ENCODE assay signal across 8 cellular contexts in the genomic region with DNA sequence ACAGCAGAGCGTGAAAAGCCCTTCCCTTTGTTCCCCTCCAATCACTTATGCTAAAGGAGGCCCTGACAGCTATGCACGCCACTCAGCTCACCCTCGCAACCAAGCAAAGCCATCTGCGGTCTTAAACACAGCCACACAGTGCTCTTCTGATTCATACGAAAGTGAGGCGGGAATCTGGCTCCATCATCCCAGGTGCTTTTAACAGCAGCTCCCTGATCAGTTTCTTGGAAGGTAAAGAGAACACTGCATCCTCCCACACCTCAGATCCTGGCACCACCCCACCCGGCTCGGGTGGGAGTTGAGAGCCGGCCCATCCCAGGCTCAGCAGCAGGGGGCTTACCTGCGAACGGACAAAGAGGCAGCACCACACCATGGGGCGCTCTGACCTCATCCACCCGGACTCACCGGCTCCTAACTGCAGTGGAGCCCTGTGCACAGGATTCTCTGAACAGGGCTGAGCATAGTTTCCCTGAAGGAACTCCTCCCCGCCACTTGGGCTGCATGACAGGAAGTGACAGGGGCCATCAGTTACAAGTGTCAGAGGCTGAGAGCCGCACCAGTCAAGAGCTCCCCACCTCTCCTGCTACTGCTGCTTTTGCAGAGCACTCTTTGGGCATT.
A peak's percentile ranks its signal among the peaks of the same experiment; 100 is the strongest.
DNase-seq lines count a peak whose midpoint lies in the region; ATAC-seq and TF ChIP-seq lines count a peak whose summit lies in the region.

No MANE protein-coding gene starts in this region.

- peak; percentile 18 for TF ChIP-seq CTCF in DOHH2 (IDR thresholded peaks at IDR 0.05; ENCODE audit: low read depth, low read length, poor library complexity, severe bottlenecking)

- H3K4me3 ChIP-seq in DOHH2 (ENCODE audit: low read length): peak overlapping the region; percentile 77

- peak overlapping the region; percentile 81 for H3K27ac ChIP-seq in DOHH2 (ENCODE audit: low read depth, low read length)

- H3K27me3 ChIP-seq in DOHH2 (ENCODE audit: control insufficient read depth, low read length): no peaks in the 10 kb centered on the region

- peak overlapping the region; percentile 96 for H3K4me2 ChIP-seq in DOHH2 (ENCODE audit: low read length)

- ATAC-seq in GM21717 (IDR thresholded peaks at IDR 0.05; ENCODE audit: unreplicated experiment): peak; percentile 35

- H3F3A ChIP-seq in DOHH2 (ENCODE audit: control insufficient read depth, insufficient read depth): peaks cover 22% of the 10 kb centered on the region

- H3K4me1 ChIP-seq in DOHH2 (ENCODE audit: control insufficient read depth, low read length): peaks cover 62% of the 10 kb centered on the region

- no peaks in the 10 kb centered on the region for H3K9me3 ChIP-seq in DOHH2 (ENCODE audit: control insufficient read depth, insufficient read depth, low read length)

- DNase-seq in NCI-H1417 (lab: John Stamatoyannopoulos, UW) (peak; percentile 69 to 77 (median 72)), islet precursor cell (peak; percentile 80), EL (no peak), superior temporal gyrus (ENCODE audit: extremely low spot score) (no peak)
- DNase-seq in activated CD8-positive, alpha-beta memory T cell treated with anti-CD3 and anti-CD28 coated beads, Interleukin-2, amount 50 U/mL, for 24 hours (ENCODE audit: extremely low read depth): peak; percentile 60
- DNase-seq in stimulated activated CD8-positive, alpha-beta memory T cell treated with anti-CD3 and anti-CD28 coated beads, Interleukin-4, amount 100 ng/mL, for 48 hours: peak; percentile 78

- no peaks in the 10 kb centered on the region for H4K20me1 ChIP-seq in DOHH2 (ENCODE audit: control insufficient read depth, insufficient read depth, low read depth, low read length)

- H3K79me2 ChIP-seq in DOHH2 (ENCODE audit: control insufficient read depth, low read length): no peaks in the 10 kb centered on the region

- no peaks in the 10 kb centered on the region for H3K36me3 ChIP-seq in DOHH2 (ENCODE audit: control insufficient read depth, low read length)

- no peaks in the 10 kb centered on the region for H3K9me2 ChIP-seq in DOHH2 (replicated peaks; ENCODE audit: control insufficient read depth, low read length)

Comparison
In these comparisons a context has a peak if more than half of its experiments do, and no peak if none do; other contexts are left out.
1. DNase-seq: peak in NCI-H1417 (3 of 3), activated CD8-positive, alpha-beta memory T cell treated with anti-CD3 and anti-CD28 coated beads, Interleukin-2, amount 50 U/mL, for 24 hours (single experiment), islet precursor cell (single experiment) and stimulated activated CD8-positive, alpha-beta memory T cell treated with anti-CD3 and anti-CD28 coated beads, Interleukin-4, amount 100 ng/mL, for 48 hours (single experiment); none in EL (single experiment) and superior temporal gyrus (single experiment).